Comparison of ENCODE assay signal across 15 cellular contexts in genomic region chr21:36788116-36788515, GRCh38.
DNase-seq lines count a peak whose midpoint lies in the region; ATAC-seq lines count a peak whose summit lies in the region.
"Had no signal": no experiment of that assay in that cellular context is flagged by ENCODE, and none has a peak within 500 bp of the region (broad histone marks: within the 10 kb centered on the region; RNA-seq: fewer than 3 reads in every experiment).

No MANE protein-coding gene starts in this region.

- H3K27ac ChIP-seq in mucosa of rectum (ENCODE audit: low read depth in 2 of 2, low read length in 2 of 2): peak overlapping the region; percentile 69 to 77
- H3K27ac ChIP-seq: neural progenitor cell had no signal

- DNase-seq in COLO829 (ENCODE audit: low spot score): peak; percentile 26
- DNase-seq in M059J (ENCODE audit: low read depth): peak; percentile 66
- DNase-seq in amniotic epithelial cell (ENCODE audit: low read depth): peak; percentile 76
- DNase-seq in mucosa of gallbladder (ENCODE audit: low spot score): no peak
- no peak for DNase-seq in AML-193 (lab: John Stamatoyannopoulos, UW)
- no peak for DNase-seq in left cardiac atrium
- DNase-seq: activated CD8-positive, alpha-beta memory T cell treated with anti-CD3 and anti-CD28 coated beads, Interleukin-2, amount 10 ng/mL, durations not matched to agents 7 days and 5 days; aorta; endodermal cell; NCI-H1048; NCI-H524; T-helper 17 cell had no signal

- no peaks in the 10 kb centered on the region for H3K9me3 ChIP-seq in mucosa of rectum (ENCODE audit: control insufficient read depth in 2 of 2, low read length in 2 of 2)

- H3K36me3 ChIP-seq in mucosa of rectum (ENCODE audit: control insufficient read depth in 2 of 2, insufficient read depth in 2 of 2, low read length in 2 of 2): no peaks in the 10 kb centered on the region
- H3K36me3 ChIP-seq: neural progenitor cell had no signal

- H3K4me1 ChIP-seq in mucosa of rectum (ENCODE audit: control insufficient read depth in 2 of 2, insufficient read depth in 2 of 2, low read length in 2 of 2): peaks cover 3 to 10% of the 10 kb centered on the region in 2 donors

- no peaks in the 10 kb centered on the region for H3K27me3 ChIP-seq in mucosa of rectum (ENCODE audit: control insufficient read depth in 2 of 2, insufficient read depth in 2 of 2, low read length in 2 of 2)

- intact Hi-C loops in left cardiac atrium (cut with DNase I): no loop called here

- ATAC-seq in left cardiac atrium: no peak
- no peak for ATAC-seq in HG03520 (IDR thresholded peaks at IDR 0.05; ENCODE audit: unreplicated experiment)
- ATAC-seq: activated CD8-positive, alpha-beta memory T cell treated with anti-CD3 and anti-CD28 coated beads, Interleukin-2, amount 10 ng/mL, durations not matched to agents 7 days and 5 days; T-helper 17 cell had no signal

- peak overlapping the region; percentile 44 to 75 for H3K4me3 ChIP-seq in mucosa of rectum (ENCODE audit: low read length in 2 of 2)
- H3K4me3 ChIP-seq: neural progenitor cell had no signal

- peak overlapping the region in 1 of 2 donors; percentile 49 for H3K9ac ChIP-seq in mucosa of rectum (ENCODE audit: low read depth in 1 of 2, low read length in 2 of 2)
- H3K9ac ChIP-seq: neural progenitor cell had no signal

Comparison
In these comparisons a context has a peak if more than half of its experiments do, and no peak if none do; other contexts are left out.
1. DNase-seq: peak in COLO829 (single experiment), M059J (single experiment) and amniotic epithelial cell (single experiment); none in mucosa of gallbladder (single experiment), AML-193 (0 of 2) and left cardiac atrium (single experiment).